ENCODE assay signal across 1 cellular context in genomic region chr3:104323226-104323625, GRCh38.
TF ChIP-seq lines count a peak whose summit lies in the region.

No MANE protein-coding gene starts in this region.

TF ChIP-seq in H1, 55 proteins besides CTCF, POLR2A, EP300 and RAD21:
- TF ChIP-seq ATF3 (IDR thresholded peaks at IDR 0.05; ENCODE audit: insufficient read depth, low read depth, low read length) (no peak), CTBP2 (IDR thresholded peaks at IDR 0.05; ENCODE audit: borderline replicate concordance, insufficient read depth, insufficient read length, low read length) (no peak), MAFK (IDR thresholded peaks at IDR 0.05; ENCODE audit: low read depth, low read length) (peak; percentile 44; the same call in 1 of the 2 replicates), HDAC6 (IDR thresholded peaks at IDR 0.05; ENCODE audit: low read depth, low read length) (no peak)
